Comparison of ENCODE assay signal across 7 cellular contexts in genomic region chr2:86441789-86442641, GRCh38. TPM values are rescaled to one million over a fixed set of nuclear protein-coding genes. Genes with fewer than 3 reads are reported as not detected.
A peak's percentile ranks its signal among the peaks of the same experiment; 100 is the strongest.
DNase-seq lines count a peak whose midpoint lies in the region; ATAC-seq and TF ChIP-seq lines count a peak whose summit lies in the region.

No MANE protein-coding gene starts in this region.

- TF ChIP-seq POLR2A in esophagus muscularis mucosa (IDR thresholded peaks at IDR 0.05; ENCODE audit: low read depth): no peak

- no peak overlapping the region for H2AFZ ChIP-seq in OCI-LY3 (ENCODE audit: low read depth, low read length)

- no peak for TF ChIP-seq CTCF in OCI-LY3 (IDR thresholded peaks at IDR 0.05; ENCODE audit: low read depth, low read length)
- no peak for TF ChIP-seq CTCF in esophagus muscularis mucosa (IDR thresholded peaks at IDR 0.05)

- H3K27me3 Mint-ChIP-seq in activated T-cell treated with anti-CD3 and anti-CD28 coated beads, Interleukin-2, amount 50 U/mL, for 4 hours (ENCODE audit: low read depth): no peaks in the 10 kb centered on the region

- peaks cover 19% of the 10 kb centered on the region for H3K4me1 ChIP-seq in OCI-LY3 (ENCODE audit: low read length)
- H3K4me1 ChIP-seq in esophagus muscularis mucosa: peaks cover 40 to 42% (median 41%) of the 10 kb centered on the region in 4 donors

- ATAC-seq in GM18499 (IDR thresholded peaks at IDR 0.05; ENCODE audit: insufficient read depth, unreplicated experiment) (peak; percentile 21), HG02970 (IDR thresholded peaks at IDR 0.05; ENCODE audit: low FRiP score, unreplicated experiment) (peak; percentile 0)
- ATAC-seq in activated T-cell treated with anti-CD3 and anti-CD28 coated beads, Interleukin-2, amount 50 U/mL, for 4 hours: peak; percentile 13 to 17

- peak; percentile 60 for DNase-seq in activated T-cell treated with anti-CD3 and anti-CD28 coated beads, Interleukin-2, amount 50 U/mL, for 4 hours
- DNase-seq in esophagus muscularis mucosa (ENCODE audit: extremely low spot score): no peak
- peak; percentile 73 for DNase-seq in myocyte (ENCODE audit: low read depth)
- peak; percentile 54 to 63 for DNase-seq in stimulated activated CD8-positive, alpha-beta memory T cell treated with anti-CD3 and anti-CD28 coated beads, Interleukin-7, amount 100 ng/mL, for 4 hours (ENCODE audit: low read depth in 2 of 2)

- peaks cover 24% of the 10 kb centered on the region for H3K9me3 Mint-ChIP-seq in activated T-cell treated with anti-CD3 and anti-CD28 coated beads, Interleukin-2, amount 50 U/mL, for 4 hours

- intact Hi-C loops in esophagus muscularis mucosa (cut with DNase I): loop anchor here (5.0 to 10.0 kb wide), 3 partner anchors 53 to 245 kb away; partner anchors contain the start of genes IMMT, MRPL35 and RNF103

- peaks cover 53% of the 10 kb centered on the region for H3K79me2 ChIP-seq in OCI-LY3 (ENCODE audit: low read length)

- H3K36me3 ChIP-seq in OCI-LY3 (replicated peaks; ENCODE audit: low read depth, low read length) (peaks cover 61% of the 10 kb centered on the region), esophagus muscularis mucosa (peaks cover 0 to 10% (median 4%) of the 10 kb centered on the region in 4 donors)

- peak overlapping the region; percentile 94 for H3K4me3 Mint-ChIP-seq in activated T-cell treated with anti-CD3 and anti-CD28 coated beads, Interleukin-2, amount 50 U/mL, for 4 hours

- 0% methylated on average over 5 of the region's 63 CpGs for WGBS in esophagus muscularis mucosa

- peak overlapping the region; percentile 92 for H3K4me3 ChIP-seq in OCI-LY3 (ENCODE audit: low read length)
- H3K4me3 ChIP-seq in esophagus muscularis mucosa: peak overlapping the region; percentile 79 to 90 (median 84)

- peaks cover 23% of the 10 kb centered on the region for H3K36me3 Mint-ChIP-seq in activated T-cell treated with anti-CD3 and anti-CD28 coated beads, Interleukin-2, amount 50 U/mL, for 4 hours (ENCODE audit: insufficient read depth)

- no peak for TF ChIP-seq EP300 in esophagus muscularis mucosa (IDR thresholded peaks at IDR 0.05)

- peak overlapping the region; percentile 62 for H3K9ac ChIP-seq in OCI-LY3 (ENCODE audit: low read length)

- H3K4me2 ChIP-seq in OCI-LY3 (ENCODE audit: low read length): peak overlapping the region; percentile 75

- H3K4me1 Mint-ChIP-seq in activated T-cell treated with anti-CD3 and anti-CD28 coated beads, Interleukin-2, amount 50 U/mL, for 4 hours (ENCODE audit: low read depth): peaks cover 54% of the 10 kb centered on the region

- H3K9me3 ChIP-seq in OCI-LY3 (ENCODE audit: insufficient read depth, low read length): peaks cover 28% of the 10 kb centered on the region
- H3K9me3 ChIP-seq in esophagus muscularis mucosa: peaks cover 0 to 31% (median 22%) of the 10 kb centered on the region in 4 donors

- no peaks in the 10 kb centered on the region for H3K27me3 ChIP-seq in OCI-LY3 (ENCODE audit: low read depth, low read length)
- H3K27me3 ChIP-seq in esophagus muscularis mucosa: no peaks in the 10 kb centered on the region

- peak overlapping the region; percentile 48 for H3K27ac ChIP-seq in OCI-LY3 (ENCODE audit: low read length)
- peak overlapping the region; percentile 95 to 99 (median 96) for H3K27ac ChIP-seq in esophagus muscularis mucosa (replicated peaks in 1 of 4)

- H4K20me1 ChIP-seq in OCI-LY3 (ENCODE audit: insufficient read depth, low read length): peaks cover 52% of the 10 kb centered on the region

RNA-seq across cellular contexts. Expression of gene KDM3A, which starts 0.8 kb away (rescaled TPM):
- total RNA-seq in activated T-cell treated with anti-CD3 and anti-CD28 coated beads, Interleukin-2, amount 50 U/mL, for 4 hours: 10 to 100 TPM; 32.9 to 45.9 (median 36.5) TPM
- total RNA-seq in esophagus muscularis mucosa: 10 to 100 TPM; 37.3 to 68.6 (median 52.0) TPM
- 25.2 and 26.1 TPM in 2 replicates for total RNA-seq in myocyte
- polyA plus RNA-seq in myocyte (2012): 18.2 TPM
